8 cellular contexts compared by ENCODE assay signal in the genomic region with DNA sequence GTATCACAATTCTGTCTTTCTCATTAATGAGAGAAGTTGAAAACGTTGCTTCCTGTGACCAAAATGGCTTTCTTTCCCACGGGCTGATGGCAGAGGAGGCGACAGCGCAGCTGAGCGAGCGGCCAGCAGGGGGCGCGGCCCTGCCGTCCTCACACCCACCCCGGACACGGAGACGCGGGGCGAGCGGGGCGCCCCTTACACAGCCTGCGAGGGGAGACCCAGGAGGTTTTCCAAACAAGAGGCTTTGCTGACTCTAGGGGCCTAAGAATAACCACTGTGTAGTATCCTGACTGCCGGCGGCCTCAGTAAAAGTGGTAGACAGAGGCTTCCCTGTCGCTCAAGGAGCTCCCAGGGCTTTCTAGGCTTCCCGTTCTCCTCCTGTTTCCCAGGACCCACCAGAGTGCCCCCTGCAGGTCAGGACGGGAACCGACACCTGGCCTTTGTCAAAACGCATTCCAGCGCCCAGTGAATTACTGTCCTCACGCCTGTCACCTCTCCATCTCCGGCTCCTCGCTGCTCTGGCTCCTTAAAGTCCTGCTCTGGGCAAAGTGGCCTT. TPM values are rescaled to one million over a fixed set of nuclear protein-coding genes. Genes with fewer than 3 reads are reported as not detected.
A peak's percentile ranks its signal among the peaks of the same experiment; 100 is the strongest.
DNase-seq lines count a peak whose midpoint lies in the region; ATAC-seq, FAIRE-seq and TF ChIP-seq lines count a peak whose summit lies in the region.

No MANE protein-coding gene starts in this region.

- H3K4me3 ChIP-seq in right atrium auricular region = peak overlapping the region; percentile 38 to 48
- peak overlapping the region; percentile 33 to 41 for H3K4me3 ChIP-seq in prostate gland

- no peaks in the 10 kb centered on the region for H3K9me3 ChIP-seq in right atrium auricular region
- no peaks in the 10 kb centered on the region for H3K9me3 ChIP-seq in prostate gland

- no peak for FAIRE-seq in urothelium cell line (lab: Jason Lieb, UNC)

- H3K27ac Mint-ChIP-seq in T-cell = no peak overlapping the region

- peaks cover 4 to 7% of the 10 kb centered on the region in 2 donors for H3K27me3 Mint-ChIP-seq in T-cell

- H3K9me3 Mint-ChIP-seq in T-cell = peaks cover 0 to 3% (median 0%) of the 10 kb centered on the region in 3 donors

- POLR2A ChIA-PET in T-cell (lab: Charles Lee) = no interaction called here

- WGBS in prostate gland = under 1% methylated on average over 28 of the region's 28 CpGs

- H3K36me3 ChIP-seq in right atrium auricular region (no peaks in the 10 kb centered on the region), prostate gland (no peaks in the 10 kb centered on the region)

- H3K4me1 ChIP-seq in right atrium auricular region (peaks cover 0 to 37% of the 10 kb centered on the region in 2 donors), prostate gland (replicated peaks) (no peaks in the 10 kb centered on the region)

- intact Hi-C loops in prostate gland (cut with DNase I) = no loop called here

- H3K4me1 Mint-ChIP-seq in T-cell = peaks cover 10 to 15% (median 10%) of the 10 kb centered on the region in 3 donors

- TF ChIP-seq CTCF in GM12873 (IDR thresholded peaks at IDR 0.05; ENCODE audit: insufficient read depth, low read depth, low read length, missing control alignments) (peak; percentile 75), right atrium auricular region (IDR thresholded peaks at IDR 0.05) (peak; percentile 94 to 96), prostate gland (IDR thresholded peaks at IDR 0.05) (peak; percentile 91 to 98 (median 95))

- H3K27me3 ChIP-seq in right atrium auricular region (no peaks in the 10 kb centered on the region), prostate gland (replicated peaks; ENCODE audit: insufficient read depth) (no peaks in the 10 kb centered on the region)

- ATAC-seq in HG02642 (IDR thresholded peaks at IDR 0.05; ENCODE audit: poor library complexity, unreplicated experiment) (peak; percentile 98), T-cell (replicated peaks in 1 of 4) (peak; percentile 98 to 99 (median 98))

- CTCF ChIA-PET in T-cell (lab: Charles Lee) = interaction anchor here (0.5 to 4.9 kb wide), 39 partner anchors 9 to 1099 kb away, joined by 3 to 26 read pairs (median 4); partner anchors contain the start of genes ARHGAP26 (in 1 of the 2) and RNF14 (in 1 of the 2)

- peaks cover 3% of the 10 kb centered on the region for H3K36me3 Mint-ChIP-seq in T-cell

- TF ChIP-seq POLR2A in prostate gland (IDR thresholded peaks at IDR 0.05) = no peak

- H3K27ac ChIP-seq in right atrium auricular region (peak overlapping the region; percentile 83 to 87), prostate gland (peak overlapping the region; percentile 79 to 87)

- peak overlapping the region; percentile 63 to 73 (median 71) for H3K4me3 Mint-ChIP-seq in T-cell

- peak; percentile 82 for DNase-seq in NCI-H1092 treated with DMSO at 0.1 percent for 48 hours (lab: John Stamatoyannopoulos, UW)
- DNase-seq in T-cell = peak; percentile 55 to 86 (median 79)
- DNase-seq in amniotic stem cell (lab: John Stamatoyannopoulos, UW) = peak; percentile 79
- peak; percentile 89 for DNase-seq in right atrium auricular region (ENCODE audit: low spot score)
- DNase-seq in prostate gland (ENCODE audit: low spot score) = peak; percentile 80
- peak; percentile 77 for DNase-seq in urothelium cell line (ENCODE audit: low spot score)

RNA-seq across cellular contexts. Expression of gene FGF1, which starts 27.3 kb away (rescaled TPM):
- total RNA-seq in T-cell = not detected
- total RNA-seq in right atrium auricular region = 10 to 100 TPM; 35.3 to 47.9 TPM
- total RNA-seq in prostate gland = 1 to 10 TPM; 2.0 to 9.4 TPM

RNA-seq across cellular contexts. Expression of gene ARHGAP26, which starts 56.9 kb away (rescaled TPM):
- total RNA-seq in T-cell (10 to 100 TPM; 22.8 to 49.3 (median 28.3) TPM), right atrium auricular region (10 to 100 TPM; 29.8 to 31.6 TPM), prostate gland (10 to 100 TPM; 11.7 to 39.8 TPM)

Comparison
In these comparisons a context has a peak if more than half of its experiments do, and no peak if none do; other contexts are left out.
1. Peak in every context shown above with its lines: DNase-seq, ATAC-seq, H3K4me3 ChIP-seq and H3K27ac ChIP-seq.